8 cellular contexts compared by ENCODE assay signal in genomic region chr11:3807856-3808845, GRCh38. TPM values are rescaled to one million over a fixed set of nuclear protein-coding genes. Genes with fewer than 3 reads are reported as not detected.
DNase-seq lines count a peak whose midpoint lies in the region; ATAC-seq and TF ChIP-seq lines count a peak whose summit lies in the region.

Gene PGAP2 (plus strand): TSS chr11:3808560. CDS start chr11:3811260, 2,700 bp downstream.

- H3K4me3 Mint-ChIP-seq in effector memory CD8-positive, alpha-beta T cell: peak within 1 kb of the TSS; percentile 98 to 99

- peaks cover 5% of the 10 kb centered on the region for H3K36me3 Mint-ChIP-seq in effector memory CD8-positive, alpha-beta T cell (ENCODE audit: insufficient read depth)

- H3K27ac Mint-ChIP-seq in effector memory CD8-positive, alpha-beta T cell: peak within 1 kb of the TSS; percentile 92 to 97

- peak; percentile 68 for ATAC-seq in HG03064 (IDR thresholded peaks at IDR 0.05; ENCODE audit: low read depth, unreplicated experiment)
- peak; percentile 69 for ATAC-seq in effector memory CD8-positive, alpha-beta T cell (replicated peaks)

- in situ Hi-C loops in GM13977 (cut with MboI; ENCODE audit: low pct_unique_long_range_greater_than_20kb, low sequenced_read_pairs, unreplicated experiment): no loop called here

- peaks cover 16% of the 10 kb centered on the region in 2 donors for H3K4me1 Mint-ChIP-seq in effector memory CD8-positive, alpha-beta T cell (ENCODE audit: low read depth in 2 of 2)

- no peaks in the 10 kb centered on the region for H3K27me3 Mint-ChIP-seq in effector memory CD8-positive, alpha-beta T cell

- DNase-seq in 8988T: peak; percentile 78
- DNase-seq in GM13977 (ENCODE audit: low spot score): peak; percentile 84
- peak; percentile 31 to 66 for DNase-seq in NCI-H524 (lab: John Stamatoyannopoulos, UW)
- DNase-seq in activated CD4-positive, alpha-beta T cell treated with anti-CD3 and anti-CD28 coated beads, Interleukin-2, amount 50 U/mL, for 4 hours: peak; percentile 40 to 42
- DNase-seq in effector memory CD8-positive, alpha-beta T cell: peak; percentile 35 to 50 (median 42)
- peak; percentile 55 to 60 for DNase-seq in lung microvascular endothelial cell (ENCODE audit: low read depth in 2 of 2)
- DNase-seq in stimulated activated CD8-positive, alpha-beta memory T cell treated with anti-CD3 and anti-CD28 coated beads, Interleukin-15, amount 100 ng/mL, for 1 hour (ENCODE audit: low read depth): peak; percentile 28

- H3K9me3 Mint-ChIP-seq in effector memory CD8-positive, alpha-beta T cell: no peaks in the 10 kb centered on the region

- TF ChIP-seq CTCF in GM13977 (IDR thresholded peaks at IDR 0.05; ENCODE audit: extremely low read depth, insufficient read depth, missing control alignments): peak; percentile 88

RNA-seq across cellular contexts. Expression of gene PGAP2, which starts in this region (rescaled TPM):
- total RNA-seq in lung microvascular endothelial cell: 8.7 and 9.3 TPM in 2 replicates

Comparison
In these comparisons a context has a peak if more than half of its experiments do, and no peak if none do; other contexts are left out.
1. Peak in every context shown above with its lines: DNase-seq and ATAC-seq.
2. DNase-seq: peak in every context shown above with its lines; median percentile 84 in GM13977; 78 in 8988T; 58 in lung microvascular endothelial cell; 48 in NCI-H524; 42 in effector memory CD8-positive, alpha-beta T cell; 41 in activated CD4-positive, alpha-beta T cell treated with anti-CD3 and anti-CD28 coated beads, Interleukin-2, amount 50 U/mL, for 4 hours; 28 in stimulated activated CD8-positive, alpha-beta memory T cell treated with anti-CD3 and anti-CD28 coated beads, Interleukin-15, amount 100 ng/mL, for 1 hour.